ENCODE assay signal across 1 cellular context in the genomic region with DNA sequence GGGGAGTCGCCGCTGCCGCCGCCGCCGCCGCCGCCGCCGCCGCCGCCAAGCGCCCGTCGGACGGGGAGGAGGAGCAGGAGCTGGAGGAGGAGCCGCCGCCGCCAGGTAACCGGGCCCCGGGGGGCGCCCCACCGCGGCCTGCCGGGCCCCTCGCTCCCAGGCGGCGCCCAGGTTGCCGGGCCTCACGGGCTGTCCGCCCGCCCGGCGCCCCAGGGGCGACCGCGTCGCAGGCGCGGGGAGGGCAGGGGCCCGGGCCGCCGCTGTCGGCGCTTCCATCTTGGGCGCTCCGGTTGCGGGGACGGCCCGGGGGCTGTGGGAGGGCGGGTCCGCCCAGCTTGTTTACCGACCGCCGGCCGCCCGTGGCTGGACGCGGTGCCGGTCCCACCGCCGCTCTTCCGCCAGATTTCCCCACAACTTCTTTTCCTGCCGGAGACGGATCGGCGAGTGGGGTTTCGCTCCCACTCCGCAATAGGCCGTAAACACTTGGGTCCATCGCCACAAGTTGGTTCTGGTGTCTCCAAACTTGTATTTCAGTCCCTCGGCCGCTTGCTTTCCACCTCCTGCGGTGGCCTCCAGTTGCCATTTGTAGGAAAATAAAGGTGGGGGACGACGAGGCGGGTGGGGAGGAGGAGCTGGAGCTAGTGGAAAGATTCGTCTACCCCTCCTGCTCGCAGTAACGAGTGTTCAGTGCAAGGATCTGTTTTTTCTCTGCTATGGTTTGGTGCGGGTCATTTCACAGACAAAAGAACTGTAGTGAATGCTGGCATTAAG.
TF ChIP-seq lines count a peak whose summit lies in the region.

No MANE protein-coding gene starts in this region.

TF ChIP-seq in SK-N-SH treated with all-trans-retinoic acid at 6 μM for 48 hours, 23 proteins besides CTCF, POLR2A, EP300 and RAD21 (continued from another document):
- TF ChIP-seq, protein P1, sequence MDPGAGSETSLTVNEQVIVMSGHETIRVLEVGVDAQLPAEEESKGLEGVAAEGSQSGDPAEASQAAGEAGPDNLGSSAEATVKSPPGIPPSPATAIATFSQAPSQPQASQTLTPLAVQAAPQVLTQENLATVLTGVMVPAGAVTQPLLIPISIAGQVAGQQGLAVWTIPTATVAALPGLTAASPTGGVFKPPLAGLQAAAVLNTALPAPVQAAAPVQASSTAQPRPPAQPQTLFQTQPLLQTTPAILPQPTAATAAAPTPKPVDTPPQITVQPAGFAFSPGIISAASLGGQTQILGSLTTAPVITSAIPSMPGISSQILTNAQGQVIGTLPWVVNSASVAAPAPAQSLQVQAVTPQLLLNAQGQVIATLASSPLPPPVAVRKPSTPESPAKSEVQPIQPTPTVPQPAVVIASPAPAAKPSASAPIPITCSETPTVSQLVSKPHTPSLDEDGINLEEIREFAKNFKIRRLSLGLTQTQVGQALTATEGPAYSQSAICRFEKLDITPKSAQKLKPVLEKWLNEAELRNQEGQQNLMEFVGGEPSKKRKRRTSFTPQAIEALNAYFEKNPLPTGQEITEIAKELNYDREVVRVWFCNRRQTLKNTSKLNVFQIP (CRISPR knock-in tag; IDR thresholded peaks at IDR 0.05; ENCODE audit: borderline replicate concordance, low read depth), result no peak
- TF ChIP-seq ESRRG (CRISPR knock-in tag; IDR thresholded peaks at IDR 0.05), result no peak
- TF ChIP-seq TOX (CRISPR knock-in tag; IDR thresholded peaks at IDR 0.05; ENCODE audit: borderline replicate concordance), result no peak
- no peak for TF ChIP-seq ZFP30 (CRISPR knock-in tag; IDR thresholded peaks at IDR 0.05)
